Comparison of ENCODE assay signal across 11 cellular contexts in genomic region chr6:13484827-13485226, GRCh38. TPM values are rescaled to one million over a fixed set of nuclear protein-coding genes. Genes with fewer than 3 reads are reported as not detected.
DNase-seq lines count a peak whose midpoint lies in the region; ATAC-seq, FAIRE-seq and TF ChIP-seq lines count a peak whose summit lies in the region.
"Had no signal": no experiment of that assay in that cellular context is flagged by ENCODE, and none has a peak within 500 bp of the region (broad histone marks: within the 10 kb centered on the region; RNA-seq: fewer than 3 reads in every experiment).

No MANE protein-coding gene starts in this region.

- H3K9me2 ChIP-seq in OCI-LY7 (ENCODE audit: insufficient read depth, low read length), result no peaks in the 10 kb centered on the region

- DNase-seq in DND-41, result no peak
- DNase-seq in OCI-LY7 (ENCODE audit: low spot score), result no peak
- no peak for DNase-seq in endodermal cell
- DNase-seq in HTR-8/SVneo (ENCODE audit: insufficient read length, low spot score), result no peak
- DNase-seq in NCI-H524 (lab: John Stamatoyannopoulos, UW), result no peak
- no peak for DNase-seq in 8988T
- DNase-seq: NCI-H187 treated with DMSO at 0.1 percent for 48 hours; posterior cingulate gyrus; stimulated activated naive B cell treated with anti-CD40 and anti-IgM and Interleukin-4, amounts not matched to agents 10 μg/mL and 1 μg/mL and 100 μg/mL, for 72 hours had no signal

- no peak for FAIRE-seq in HTR-8/SVneo (lab: Jason Lieb, UNC)

- H3K4me1 Mint-ChIP-seq in endodermal cell, result peaks cover 29% of the 10 kb centered on the region

- peaks cover 4% of the 10 kb centered on the region; the same call in 1 of the 2 replicates for H3K79me2 ChIP-seq in DND-41 (ENCODE audit: insufficient read depth, low read length)
- H3K79me2 ChIP-seq in OCI-LY7 (ENCODE audit: insufficient read depth, low read depth, low read length), result peaks cover 53% of the 10 kb centered on the region

- H3K27ac ChIP-seq in DND-41 (ENCODE audit: low read length), result no peak overlapping the region
- H3K27ac ChIP-seq in OCI-LY7 (ENCODE audit: low read depth, low read length, poor library complexity, severe bottlenecking), result peak overlapping the region; percentile 62
- H3K27ac ChIP-seq in endodermal cell (ENCODE audit: low read depth, low read length), result no peak overlapping the region

- TF ChIP-seq CTCF in DND-41 (IDR thresholded peaks at IDR 0.05; ENCODE audit: borderline replicate concordance, extremely low read depth, low read length, poor library complexity, severe bottlenecking) (no peak), OCI-LY7 (conservative IDR thresholded peaks at IDR 0.05; ENCODE audit: low read length) (no peak), endodermal cell (conservative IDR thresholded peaks at IDR 0.05) (no peak)

- intact Hi-C loops in OCI-LY7 (cut with micrococcal nuclease; ENCODE audit: unreplicated experiment), result loop anchor here (5.0 kb wide), 2 partner anchors 108 to 128 kb away; no protein-coding TSS in a partner anchor

- no peak overlapping the region for H3K27ac Mint-ChIP-seq in endodermal cell

- H3K36me3 ChIP-seq in DND-41 (ENCODE audit: insufficient read depth, low read length), result no peaks in the 10 kb centered on the region
- H3K36me3 ChIP-seq in OCI-LY7 (ENCODE audit: insufficient read depth, low read length), result peaks cover 33% of the 10 kb centered on the region
- H3K36me3 ChIP-seq in endodermal cell (ENCODE audit: control insufficient read depth, insufficient read depth, low read length), result no peaks in the 10 kb centered on the region
- H3K36me3 ChIP-seq in neuron (ENCODE audit: insufficient read depth, low read length), result no peaks in the 10 kb centered on the region

- BruUV-seq in OCI-LY7 (replicated peaks; lab: Mats Ljungman, UMichigan), result no TSS peak

- H3K4me2 ChIP-seq in DND-41 (ENCODE audit: insufficient read depth, low read length) (peak overlapping the region; percentile 99; the same call in 1 of the 2 replicates), OCI-LY7 (ENCODE audit: low read length) (peak overlapping the region; percentile 82)

- no peaks in the 10 kb centered on the region for H3K36me3 Mint-ChIP-seq in endodermal cell (ENCODE audit: low read depth)

- H2AFZ ChIP-seq in DND-41 (ENCODE audit: low read depth, low read length) (no peak overlapping the region), OCI-LY7 (ENCODE audit: low read length) (no peak overlapping the region; the same call in 1 of the 2 replicates), neuron (ENCODE audit: low read depth, low read length) (peak overlapping the region; percentile 44)

- POLR2A ChIA-PET in OCI-LY7 (lab: Charles Lee), result interaction anchor here (0.6 to 5.1 kb wide), 17 partner anchors 11 to 156 kb away, joined by 3 to 25 read pairs (median 4); no protein-coding TSS in a partner anchor

- no peak overlapping the region for H3K4me3 Mint-ChIP-seq in endodermal cell

- H3K4me1 ChIP-seq in DND-41 (ENCODE audit: insufficient read depth, low read length), result peaks cover 38% of the 10 kb centered on the region
- peaks cover 48% of the 10 kb centered on the region for H3K4me1 ChIP-seq in OCI-LY7 (ENCODE audit: insufficient read depth, low read length, poor library complexity, severe bottlenecking)
- H3K4me1 ChIP-seq in endodermal cell (ENCODE audit: control insufficient read depth, insufficient read depth, low read length), result peaks cover 10% of the 10 kb centered on the region
- H3K4me1 ChIP-seq in neuron (ENCODE audit: insufficient read depth, low read length), result peaks cover 12% of the 10 kb centered on the region

- CTCF ChIA-PET in OCI-LY7 (lab: Charles Lee; ENCODE audit: unreplicated experiment), result no interaction called here

- peaks cover 58% of the 10 kb centered on the region for H3K27me3 Mint-ChIP-seq in endodermal cell (ENCODE audit: insufficient read depth)
- H3K27me3 Mint-ChIP-seq: stimulated activated naive B cell treated with anti-CD40 and anti-IgM and Interleukin-4, amounts not matched to agents 10 μg/mL and 1 μg/mL and 100 μg/mL, for 72 hours had no signal

- H3K27me3 ChIP-seq in DND-41 (ENCODE audit: insufficient read depth, low read length, poor library complexity) (peaks cover 8% of the 10 kb centered on the region), endodermal cell (ENCODE audit: control insufficient read depth, insufficient read depth, low read length, poor library complexity, severe bottlenecking) (peaks cover 55% of the 10 kb centered on the region), neuron (ENCODE audit: insufficient read depth, low read length) (peaks cover 6% of the 10 kb centered on the region)

- 80 to 82% methylated on average over 3 of the region's 3 CpGs for WGBS in endodermal cell (ENCODE audit: insufficient coverage in 1 of 2, insufficient read length in 1 of 2), 2 experiments

- no peaks in the 10 kb centered on the region for H3K9me3 ChIP-seq in DND-41 (ENCODE audit: insufficient read depth, low read length, severe bottlenecking)
- no peaks in the 10 kb centered on the region for H3K9me3 ChIP-seq in OCI-LY7 (ENCODE audit: low read length)
- no peaks in the 10 kb centered on the region for H3K9me3 ChIP-seq in endodermal cell (ENCODE audit: control insufficient read depth, low read length)
- H3K9me3 ChIP-seq in neuron (ENCODE audit: low read length), result no peaks in the 10 kb centered on the region

- H3K9me3 Mint-ChIP-seq in endodermal cell, result no peaks in the 10 kb centered on the region
- H3K9me3 Mint-ChIP-seq: stimulated activated naive B cell treated with anti-CD40 and anti-IgM and Interleukin-4, amounts not matched to agents 10 μg/mL and 1 μg/mL and 100 μg/mL, for 72 hours had no signal

- ATAC-seq in DND-41 (ENCODE audit: insufficient read depth, low read depth), result no peak
- no peak for ATAC-seq in HG03175 (IDR thresholded peaks at IDR 0.05; ENCODE audit: unreplicated experiment)

- H4K20me1 ChIP-seq in DND-41 (ENCODE audit: insufficient read depth, low read length) (peaks cover 12% of the 10 kb centered on the region; the same call in 1 of the 2 replicates), OCI-LY7 (ENCODE audit: insufficient read depth, low read length) (peaks cover 20% of the 10 kb centered on the region; the same call in 1 of the 2 replicates)

- H3K4me3 ChIP-seq in DND-41 (ENCODE audit: low read depth in 1 of 2, low read length in 2 of 2) (no peak overlapping the region), OCI-LY7 (ENCODE audit: low read depth, low read length, poor library complexity, severe bottlenecking) (peak overlapping the region; percentile 74), endodermal cell (ENCODE audit: low read length) (peak overlapping the region; percentile 77), neuron (ENCODE audit: low read length) (peak overlapping the region; percentile 58)

- H3K9ac ChIP-seq in DND-41 (ENCODE audit: low read depth, low read length) (no peak overlapping the region), endodermal cell (ENCODE audit: extremely low read depth, low read length, poor library complexity, severe bottlenecking) (no peak overlapping the region)

RNA-seq across cellular contexts. Expression of gene GFOD1, which starts 2.6 kb away (rescaled TPM):
- 19.7 and 22.6 TPM in 2 replicates for total RNA-seq in OCI-LY7 (2014; rRNA removed; shearing (Covaris generic))
- total RNA-seq in OCI-LY7 (2022) (34.4 and 35.0 TPM in 2 replicates), endodermal cell (1 to 10 TPM in 1 of 2 donors, under 1 TPM in 1; 0.71 to 1.9 TPM)
- 1.6 TPM for polyA plus RNA-seq in endodermal cell (2013, experiment 1 of 2)
- 1.5 TPM for polyA plus RNA-seq in endodermal cell (2013, experiment 2 of 2)

Comparison
In these comparisons a context has a peak if more than half of its experiments do, and no peak if none do; other contexts are left out.
1. H3K4me3 ChIP-seq: peak in OCI-LY7 (single experiment), endodermal cell (single experiment) and neuron (single experiment); none in DND-41 (0 of 2).
2. RNA of gene GFOD1, which starts 2.6 kb away (total RNA-seq): 19.7 to 35.0 TPM in OCI-LY7; 0.71 to 1.9 TPM in endodermal cell; every median in the first group is over 4 times any median in the second.